1 cellular context compared by ENCODE assay signal in the genomic region with DNA sequence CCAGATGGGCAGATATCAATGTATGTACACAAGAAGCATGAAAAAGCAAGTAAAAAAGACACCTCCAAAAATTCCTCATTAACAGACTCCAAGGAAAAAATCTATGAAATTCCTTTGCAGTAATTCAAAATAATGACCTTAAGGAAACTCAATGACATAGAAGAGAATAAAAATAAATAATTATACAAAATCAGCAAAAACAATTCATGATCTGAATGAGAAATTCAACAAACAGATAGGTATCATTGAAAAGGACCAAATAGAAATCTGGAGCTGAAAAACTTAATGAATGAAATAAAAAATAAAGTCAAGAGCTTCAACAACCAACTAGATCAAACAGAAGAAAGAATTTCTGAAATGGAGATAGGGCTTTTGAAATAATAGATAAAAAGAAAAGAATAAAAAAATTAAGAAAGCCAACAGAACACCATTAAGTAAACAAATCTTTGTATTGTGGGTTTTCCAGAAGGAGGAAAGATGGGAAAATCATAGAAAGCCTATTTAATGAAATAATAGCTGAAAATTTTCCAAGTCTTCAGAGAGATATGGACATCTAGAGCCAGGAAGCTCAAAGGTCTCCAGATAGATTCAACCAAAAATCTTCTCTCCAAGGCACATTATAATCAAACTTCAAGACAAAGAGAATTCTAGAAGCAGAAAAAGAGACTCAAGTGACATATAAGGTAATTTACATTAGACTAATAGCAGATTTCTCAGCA.
TF ChIP-seq lines count a peak whose summit lies in the region.

No MANE protein-coding gene starts in this region.

TF ChIP-seq in GM23338, 12 proteins besides CTCF, POLR2A, EP300 and RAD21 (continued from another document):
- TF ChIP-seq, protein P1, sequence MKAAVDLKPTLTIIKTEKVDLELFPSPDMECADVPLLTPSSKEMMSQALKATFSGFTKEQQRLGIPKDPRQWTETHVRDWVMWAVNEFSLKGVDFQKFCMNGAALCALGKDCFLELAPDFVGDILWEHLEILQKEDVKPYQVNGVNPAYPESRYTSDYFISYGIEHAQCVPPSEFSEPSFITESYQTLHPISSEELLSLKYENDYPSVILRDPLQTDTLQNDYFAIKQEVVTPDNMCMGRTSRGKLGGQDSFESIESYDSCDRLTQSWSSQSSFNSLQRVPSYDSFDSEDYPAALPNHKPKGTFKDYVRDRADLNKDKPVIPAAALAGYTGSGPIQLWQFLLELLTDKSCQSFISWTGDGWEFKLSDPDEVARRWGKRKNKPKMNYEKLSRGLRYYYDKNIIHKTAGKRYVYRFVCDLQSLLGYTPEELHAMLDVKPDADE (IDR thresholded peaks at IDR 0.05), result no peak
- TF ChIP-seq EZH2phosphoT487 (IDR thresholded peaks at IDR 0.05; ENCODE audit: unreplicated experiment) (no peak), STAT1 (IDR thresholded peaks at IDR 0.05; ENCODE audit: unreplicated experiment) (no peak)
- TF ChIP-seq, protein P2, sequence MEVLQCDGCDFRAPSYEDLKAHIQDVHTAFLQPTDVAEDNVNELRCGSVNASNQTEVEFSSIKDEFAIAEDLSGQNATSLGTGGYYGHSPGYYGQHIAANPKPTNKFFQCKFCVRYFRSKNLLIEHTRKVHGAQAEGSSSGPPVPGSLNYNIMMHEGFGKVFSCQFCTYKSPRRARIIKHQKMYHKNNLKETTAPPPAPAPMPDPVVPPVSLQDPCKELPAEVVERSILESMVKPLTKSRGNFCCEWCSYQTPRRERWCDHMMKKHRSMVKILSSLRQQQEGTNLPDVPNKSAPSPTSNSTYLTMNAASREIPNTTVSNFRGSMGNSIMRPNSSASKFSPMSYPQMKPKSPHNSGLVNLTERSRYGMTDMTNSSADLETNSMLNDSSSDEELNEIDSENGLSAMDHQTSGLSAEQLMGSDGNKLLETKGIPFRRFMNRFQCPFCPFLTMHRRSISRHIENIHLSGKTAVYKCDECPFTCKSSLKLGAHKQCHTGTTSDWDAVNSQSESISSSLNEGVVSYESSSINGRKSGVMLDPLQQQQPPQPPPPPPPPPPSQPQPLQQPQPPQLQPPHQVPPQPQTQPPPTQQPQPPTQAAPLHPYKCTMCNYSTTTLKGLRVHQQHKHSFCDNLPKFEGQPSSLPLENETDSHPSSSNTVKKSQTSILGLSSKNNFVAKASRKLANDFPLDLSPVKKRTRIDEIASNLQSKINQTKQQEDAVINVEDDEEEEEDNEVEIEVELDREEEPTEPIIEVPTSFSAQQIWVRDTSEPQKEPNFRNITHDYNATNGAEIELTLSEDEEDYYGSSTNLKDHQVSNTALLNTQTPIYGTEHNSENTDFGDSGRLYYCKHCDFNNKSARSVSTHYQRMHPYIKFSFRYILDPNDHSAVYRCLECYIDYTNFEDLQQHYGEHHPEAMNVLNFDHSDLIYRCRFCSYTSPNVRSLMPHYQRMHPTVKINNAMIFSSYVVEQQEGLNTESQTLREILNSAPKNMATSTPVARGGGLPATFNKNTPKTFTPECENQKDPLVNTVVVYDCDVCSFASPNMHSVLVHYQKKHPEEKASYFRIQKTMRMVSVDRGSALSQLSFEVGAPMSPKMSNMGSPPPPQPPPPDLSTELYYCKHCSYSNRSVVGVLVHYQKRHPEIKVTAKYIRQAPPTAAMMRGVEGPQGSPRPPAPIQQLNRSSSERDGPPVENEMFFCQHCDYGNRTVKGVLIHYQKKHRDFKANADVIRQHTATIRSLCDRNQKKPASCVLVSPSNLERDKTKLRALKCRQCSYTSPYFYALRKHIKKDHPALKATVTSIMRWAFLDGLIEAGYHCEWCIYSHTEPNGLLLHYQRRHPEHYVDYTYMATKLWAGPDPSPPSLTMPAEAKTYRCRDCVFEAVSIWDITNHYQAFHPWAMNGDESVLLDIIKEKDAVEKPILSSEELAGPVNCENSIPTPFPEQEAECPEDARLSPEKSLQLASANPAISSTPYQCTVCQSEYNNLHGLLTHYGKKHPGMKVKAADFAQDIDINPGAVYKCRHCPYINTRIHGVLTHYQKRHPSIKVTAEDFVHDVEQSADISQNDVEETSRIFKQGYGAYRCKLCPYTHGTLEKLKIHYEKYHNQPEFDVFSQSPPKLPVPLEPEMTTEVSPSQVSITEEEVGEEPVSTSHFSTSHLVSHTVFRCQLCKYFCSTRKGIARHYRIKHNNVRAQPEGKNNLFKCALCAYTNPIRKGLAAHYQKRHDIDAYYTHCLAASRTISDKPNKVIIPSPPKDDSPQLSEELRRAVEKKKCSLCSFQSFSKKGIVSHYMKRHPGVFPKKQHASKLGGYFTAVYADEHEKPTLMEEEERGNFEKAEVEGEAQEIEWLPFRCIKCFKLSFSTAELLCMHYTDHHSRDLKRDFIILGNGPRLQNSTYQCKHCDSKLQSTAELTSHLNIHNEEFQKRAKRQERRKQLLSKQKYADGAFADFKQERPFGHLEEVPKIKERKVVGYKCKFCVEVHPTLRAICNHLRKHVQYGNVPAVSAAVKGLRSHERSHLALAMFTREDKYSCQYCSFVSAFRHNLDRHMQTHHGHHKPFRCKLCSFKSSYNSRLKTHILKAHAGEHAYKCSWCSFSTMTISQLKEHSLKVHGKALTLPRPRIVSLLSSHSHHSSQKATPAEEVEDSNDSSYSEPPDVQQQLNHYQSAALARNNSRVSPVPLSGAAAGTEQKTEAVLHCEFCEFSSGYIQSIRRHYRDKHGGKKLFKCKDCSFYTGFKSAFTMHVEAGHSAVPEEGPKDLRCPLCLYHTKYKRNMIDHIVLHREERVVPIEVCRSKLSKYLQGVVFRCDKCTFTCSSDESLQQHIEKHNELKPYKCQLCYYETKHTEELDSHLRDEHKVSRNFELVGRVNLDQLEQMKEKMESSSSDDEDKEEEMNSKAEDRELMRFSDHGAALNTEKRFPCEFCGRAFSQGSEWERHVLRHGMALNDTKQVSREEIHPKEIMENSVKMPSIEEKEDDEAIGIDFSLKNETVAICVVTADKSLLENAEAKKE (CRISPR knock-in tag; IDR thresholded peaks at IDR 0.05), result no peak
